In the genomic region with DNA sequence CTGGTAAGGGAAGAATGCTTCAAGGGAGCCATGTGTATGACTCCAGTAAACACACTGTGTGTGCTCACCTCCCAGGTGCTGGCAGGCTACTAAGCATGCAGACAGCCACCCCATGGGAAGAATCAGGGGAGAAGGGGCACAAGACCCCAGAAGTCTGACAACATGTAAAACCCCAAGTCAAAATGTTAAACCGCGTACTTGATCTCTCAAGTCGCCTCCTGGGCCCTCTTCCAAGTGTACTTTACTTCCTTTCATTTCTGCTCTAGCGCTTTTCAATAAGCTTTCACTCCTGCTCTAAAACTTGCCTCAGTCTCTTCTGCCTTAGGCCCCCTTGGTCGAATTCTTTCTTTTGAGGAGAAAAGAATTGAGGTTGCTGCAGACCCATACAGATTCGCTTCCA, we compare ENCODE assay signal across 20 cellular contexts.
A peak's percentile ranks its signal among the peaks of the same experiment; 100 is the strongest.
DNase-seq lines count a peak whose midpoint lies in the region; ATAC-seq lines count a peak whose summit lies in the region.
"Had no signal": no experiment of that assay in that cellular context is flagged by ENCODE, and none has a peak within 500 bp of the region (broad histone marks: within the 10 kb centered on the region; RNA-seq: fewer than 3 reads in every experiment).

No MANE protein-coding gene starts in this region.

- H3K4me1 Mint-ChIP-seq in stimulated activated memory B cell treated with anti-CD40 and anti-IgM and Interleukin-4, amounts not matched to agents 10 μg/mL and 1 μg/mL and 100 μg/mL, for 72 hours = no peaks in the 10 kb centered on the region
- H3K4me1 Mint-ChIP-seq: CD4-positive, CD25-positive, alpha-beta regulatory T cell had no signal

- H3K4me3 Mint-ChIP-seq in stimulated activated memory B cell treated with anti-CD40 and anti-IgM and Interleukin-4, amounts not matched to agents 10 μg/mL and 1 μg/mL and 100 μg/mL, for 72 hours = no peak overlapping the region
- H3K4me3 Mint-ChIP-seq: CD4-positive, CD25-positive, alpha-beta regulatory T cell had no signal

- H3K27me3 Mint-ChIP-seq in stimulated activated memory B cell treated with anti-CD40 and anti-IgM and Interleukin-4, amounts not matched to agents 10 μg/mL and 1 μg/mL and 100 μg/mL, for 72 hours = no peaks in the 10 kb centered on the region
- H3K27me3 Mint-ChIP-seq: CD4-positive, CD25-positive, alpha-beta regulatory T cell had no signal

- no peaks in the 10 kb centered on the region for H3K9me3 Mint-ChIP-seq in stimulated activated memory B cell treated with anti-CD40 and anti-IgM and Interleukin-4, amounts not matched to agents 10 μg/mL and 1 μg/mL and 100 μg/mL, for 72 hours
- H3K9me3 Mint-ChIP-seq: CD4-positive, CD25-positive, alpha-beta regulatory T cell had no signal

- DNase-seq in KBM-7 (peak; percentile 40), astrocyte of the hippocampus (ENCODE audit: low read depth, low spot score) (peak; percentile 43), medulla oblongata (ENCODE audit: extremely low spot score) (peak; percentile 22), nucleus accumbens (lab: John Stamatoyannopoulos, UW) (no peak)
- no peak for DNase-seq in effector CD4-positive, alpha-beta T cell
- DNase-seq: AML-193; CD4-positive, CD25-positive, alpha-beta regulatory T cell; COR-L47; DMS 273 treated with DMSO at 0.1 percent for 48 hours; DND-41; GOT3; NCI-H1694 treated with DMSO at 0.1 percent for 48 hours; NCI-H2107; NCI-H2227 treated with DMSO at 0.1 percent for 48 hours; NCI-H510A treated with DMSO at 0.1 percent for 48 hours; NCI-H82 had no signal

- no peak for ATAC-seq in HG03025 (IDR thresholded peaks at IDR 0.05; ENCODE audit: low FRiP score, unreplicated experiment)
- ATAC-seq in stimulated activated memory B cell treated with anti-CD40 and anti-IgM and Interleukin-4, amounts not matched to agents 10 μg/mL and 1 μg/mL and 100 μg/mL, for 72 hours = no peak
- ATAC-seq: K562, Panc1 had no signal

- no peaks in the 10 kb centered on the region for H3K36me3 Mint-ChIP-seq in stimulated activated memory B cell treated with anti-CD40 and anti-IgM and Interleukin-4, amounts not matched to agents 10 μg/mL and 1 μg/mL and 100 μg/mL, for 72 hours
- H3K36me3 Mint-ChIP-seq: CD4-positive, CD25-positive, alpha-beta regulatory T cell had no signal

- in situ Hi-C loops in KBM-7 (cut with MboI; ENCODE audit: low pct_unique_long_range_greater_than_20kb, low sequenced_read_pairs) = no loop called here

- no peak overlapping the region for H3K27ac Mint-ChIP-seq in stimulated activated memory B cell treated with anti-CD40 and anti-IgM and Interleukin-4, amounts not matched to agents 10 μg/mL and 1 μg/mL and 100 μg/mL, for 72 hours

Comparison
In these comparisons a context has a peak if more than half of its experiments do, and no peak if none do; other contexts are left out.
1. DNase-seq: peak in KBM-7 (single experiment), astrocyte of the hippocampus (single experiment) and medulla oblongata (single experiment); none in nucleus accumbens (0 of 56) and effector CD4-positive, alpha-beta T cell (single experiment).